In genomic region chr14:77800814-77801213, GRCh38 we compare ENCODE assay signal across 8 cellular contexts. TPM values are rescaled to one million over a fixed set of nuclear protein-coding genes. Genes with fewer than 3 reads are reported as not detected.
DNase-seq lines count a peak whose midpoint lies in the region; ATAC-seq and TF ChIP-seq lines count a peak whose summit lies in the region.

No MANE protein-coding gene starts in this region.

- H3K9me3 ChIP-seq in SK-N-SH (no peaks in the 10 kb centered on the region), esophagus squamous epithelium (no peaks in the 10 kb centered on the region)

- TF ChIP-seq POLR2A in esophagus squamous epithelium (IDR thresholded peaks at IDR 0.05): no peak

- H3K9ac ChIP-seq in SK-N-SH (peak overlapping the region; percentile 75; the same call in 1 of the 2 replicates), rectal smooth muscle tissue (ENCODE audit: low read length) (no peak overlapping the region)

- no peak for TF ChIP-seq EP300 in SK-N-SH (IDR thresholded peaks at IDR 0.05; ENCODE audit: borderline replicate concordance in 1 of 2, low read depth in 1 of 2, low read length in 1 of 2)

- no peaks in the 10 kb centered on the region for H3K9me2 ChIP-seq in SK-N-SH

- H3K27me3 ChIP-seq in SK-N-SH (ENCODE audit: insufficient read depth): no peaks in the 10 kb centered on the region
- no peaks in the 10 kb centered on the region for H3K27me3 ChIP-seq in esophagus squamous epithelium
- no peaks in the 10 kb centered on the region for H3K27me3 ChIP-seq in rectal smooth muscle tissue (ENCODE audit: control insufficient read depth, insufficient read depth, low read length)

- H3K27ac ChIP-seq in SK-N-SH (ENCODE audit: low read depth in 2 of 2, low read length in 1 of 2) (peak overlapping the region; percentile 66 to 85; a peak in 3 of 4 replicates), esophagus squamous epithelium (peak overlapping the region; percentile 82 to 95 (median 88)), rectal smooth muscle tissue (ENCODE audit: low read depth, low read length) (peak overlapping the region; percentile 74)

- intact Hi-C loops in esophagus squamous epithelium (cut with DNase I): no loop called here

- CTCF ChIA-PET in SK-N-SH (lab: Yijun Ruan, JAX): interaction anchor here (1.0 to 1.5 kb wide), 2 partner anchors 16 to 22 kb away, joined by 3 to 4 read pairs; no protein-coding TSS in a partner anchor

- TF ChIP-seq CTCF in SK-N-SH (IDR thresholded peaks at IDR 0.05) (no peak), esophagus squamous epithelium (IDR thresholded peaks at IDR 0.05) (no peak)

- H2AFZ ChIP-seq in SK-N-SH (ENCODE audit: low read depth): peak overlapping the region; percentile 98

- ATAC-seq in HG03025 (IDR thresholded peaks at IDR 0.05; ENCODE audit: low FRiP score, unreplicated experiment) (no peak), GM18517 (IDR thresholded peaks at IDR 0.05; ENCODE audit: unreplicated experiment) (no peak)

- H3K36me3 ChIP-seq in SK-N-SH (replicated peaks in 1 of 2; ENCODE audit: control insufficient read depth in 1 of 2, insufficient read depth in 2 of 2, low read length in 1 of 2): no peaks in the 10 kb centered on the region
- H3K36me3 ChIP-seq in esophagus squamous epithelium: no peaks in the 10 kb centered on the region
- no peaks in the 10 kb centered on the region for H3K36me3 ChIP-seq in rectal smooth muscle tissue (ENCODE audit: control insufficient read depth, insufficient read depth, low read length)

- 0 out of 4 replicates have a peak, but pooled peaks cover 0 to 4% of the 10 kb centered on the region in 2 experiments for H3K4me1 ChIP-seq in SK-N-SH (ENCODE audit: control insufficient read depth in 1 of 2, insufficient read depth in 2 of 2, low read depth in 1 of 2, low read length in 1 of 2)
- H3K4me1 ChIP-seq in esophagus squamous epithelium: peaks cover 0 to 20% (median 5%) of the 10 kb centered on the region in 3 donors
- no peaks in the 10 kb centered on the region for H3K4me1 ChIP-seq in rectal smooth muscle tissue (ENCODE audit: control insufficient read depth, insufficient read depth, low read length)

- WGBS in SK-N-SH (ENCODE audit: low lambda C conversion rate): 97% methylated on average over 1 of the region's 1 CpG
- WGBS in esophagus squamous epithelium, 2 donors: 47 to 89% methylated on average over 1 of the region's 1 CpG

- H3K4me3 ChIP-seq in GM08714 (ENCODE audit: low read length): peak overlapping the region; percentile 60
- H3K4me3 ChIP-seq in SK-N-SH (ENCODE audit: low read depth in 2 of 2, low read length in 1 of 2): peak overlapping the region; percentile 65 to 75
- H3K4me3 ChIP-seq in esophagus squamous epithelium: peak overlapping the region; percentile 63 to 97 (median 84)
- H3K4me3 ChIP-seq in rectal smooth muscle tissue (ENCODE audit: low read length): peak overlapping the region; percentile 91

- no peaks in the 10 kb centered on the region for H4K20me1 ChIP-seq in SK-N-SH (ENCODE audit: insufficient read depth)

- peaks cover 6% of the 10 kb centered on the region for H3F3A ChIP-seq in SK-N-SH (replicated peaks; ENCODE audit: insufficient read depth)

- DNase-seq in SK-N-SH: no peak
- no peak for DNase-seq in esophagus squamous epithelium (lab: John Stamatoyannopoulos, UW)
- no peak for DNase-seq in NCI-H1105 treated with DMSO at 0.1 percent for 48 hours (lab: John Stamatoyannopoulos, UW)
- no peak for DNase-seq in SK-N-DZ (ENCODE audit: low spot score)

- H3K79me2 ChIP-seq in SK-N-SH (ENCODE audit: insufficient read depth): no peaks in the 10 kb centered on the region

- H3K4me2 ChIP-seq in SK-N-SH: peak overlapping the region; percentile 87

- no peak for TF ChIP-seq RAD21 in SK-N-SH (IDR thresholded peaks at IDR 0.05; ENCODE audit: low read length)

- POLR2A ChIA-PET in SK-N-SH (lab: Yijun Ruan, JAX): interaction anchor here (1.4 to 1.6 kb wide), 2 partner anchors 40 to 124 kb away, joined by 4 to 8 read pairs; partner anchors contain the start of gene SNW1

TF ChIP-seq in SK-N-SH, 30 proteins besides CTCF, POLR2A, EP300 and RAD21:
- TF ChIP-seq NRF1 (IDR thresholded peaks at IDR 0.05; ENCODE audit: low read depth, low read length): no peak
- no peak for TF ChIP-seq RXRA (IDR thresholded peaks at IDR 0.05; ENCODE audit: borderline replicate concordance, low read depth)
- no peak for TF ChIP-seq CHD2 (IDR thresholded peaks at IDR 0.05; ENCODE audit: low read length, partially characterized antibody)

RNA-seq across cellular contexts. Expression of gene ADCK1, which starts 0.9 kb away (rescaled TPM):
- polyA plus RNA-seq in SK-N-SH (2012; rRNA removed): 10.4 and 11.4 TPM in 2 replicates
- polyA plus RNA-seq in SK-N-SH (2012; cell fraction: cytosol; rRNA removed): 6.1 and 7.4 TPM in 2 replicates
- 22.4 and 24.9 TPM in 2 replicates for polyA plus RNA-seq in SK-N-SH (2012; cell fraction: nucleus; rRNA removed)
- 1 to 10 TPM; 3.6 to 5.4 (median 4.4) TPM for total RNA-seq in esophagus squamous epithelium
- polyA plus RNA-seq in SK-N-DZ (2014; cell fraction: cytosol; rRNA removed): 10.0 and 11.0 TPM in 2 replicates
- 15.5 and 16.3 TPM in 2 replicates for polyA plus RNA-seq in SK-N-DZ (2014; cell fraction: nucleus; rRNA removed)

RNA-seq across cellular contexts. Expression of gene SNW1, which starts 39.9 kb away (rescaled TPM):
- 29.8 and 30.2 TPM in 2 replicates for polyA plus RNA-seq in SK-N-SH (2012; rRNA removed)
- 34.2 and 44.0 TPM in 2 replicates for polyA plus RNA-seq in SK-N-SH (2012; cell fraction: cytosol; rRNA removed)
- polyA plus RNA-seq in SK-N-SH (2012; cell fraction: nucleus; rRNA removed): 33.4 and 43.8 TPM in 2 replicates
- total RNA-seq in esophagus squamous epithelium: 10 to 100 TPM; 23.1 to 45.4 (median 40.1) TPM
- 72.9 and 86.2 TPM in 2 replicates for polyA plus RNA-seq in SK-N-DZ (2014; cell fraction: cytosol; rRNA removed)
- 48.4 and 68.7 TPM in 2 replicates for polyA plus RNA-seq in SK-N-DZ (2014; cell fraction: nucleus; rRNA removed)
